ENCODE assay signal across 10 cellular contexts in the genomic region with DNA sequence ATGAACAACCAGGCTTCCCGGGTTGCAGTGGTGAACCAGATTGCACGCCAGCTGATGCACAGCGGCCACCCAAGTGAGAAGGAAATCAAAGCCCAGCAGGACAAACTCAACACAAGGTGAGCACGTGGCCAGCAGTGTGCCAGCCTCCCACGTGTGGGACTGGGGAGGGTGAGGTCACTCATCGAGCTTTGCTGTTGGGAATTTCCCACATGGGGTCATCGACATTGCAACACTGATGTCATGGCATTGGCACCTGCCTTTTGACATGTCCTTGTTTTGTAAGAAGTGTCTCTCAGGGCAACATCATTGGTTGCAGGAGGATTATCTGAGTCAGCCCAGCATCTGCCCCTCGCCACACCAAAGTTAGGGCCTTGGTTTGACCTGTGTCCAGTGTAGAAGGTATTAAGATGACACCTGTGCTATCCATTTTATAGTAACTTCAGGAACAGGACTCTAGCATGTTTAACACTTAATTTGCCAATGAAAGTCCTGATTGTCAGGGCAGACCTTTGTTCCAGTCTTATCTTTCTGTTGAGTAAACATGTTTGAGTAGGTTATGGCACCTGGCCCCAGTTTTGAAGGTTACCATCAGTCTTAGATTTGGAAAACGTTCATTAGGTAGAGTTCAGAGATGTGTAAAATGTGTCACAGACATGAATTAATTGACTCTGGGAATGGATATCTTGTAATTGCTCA.
A peak's percentile ranks its signal among the peaks of the same experiment; 100 is the strongest.
DNase-seq lines count a peak whose midpoint lies in the region; ATAC-seq, FAIRE-seq and TF ChIP-seq lines count a peak whose summit lies in the region.
"Had no signal": no experiment of that assay in that cellular context is flagged by ENCODE, and none has a peak within 500 bp of the region (broad histone marks: within the 10 kb centered on the region; RNA-seq: fewer than 3 reads in every experiment).

No MANE protein-coding gene starts in this region.

- H3K9me3 ChIP-seq in GM12878 (replicated peaks; ENCODE audit: control insufficient read depth, insufficient read depth, low read length) (no peaks in the 10 kb centered on the region; the same call in 2 of the 3 replicates), aorta (ENCODE audit: control insufficient read depth, low read length) (no peaks in the 10 kb centered on the region)

- H3K27me3 Mint-ChIP-seq in naive thymus-derived CD8-positive, alpha-beta T cell = no peaks in the 10 kb centered on the region
- H3K27me3 Mint-ChIP-seq: activated CD8-positive, alpha-beta memory T cell treated with anti-CD3 and anti-CD28 coated beads, Interleukin-2, amount 10 ng/mL, durations not matched to agents 7 days and 5 days had no signal

- H3K9ac ChIP-seq in GM12878 (ENCODE audit: control insufficient read depth, insufficient read depth, low read length) = no peak overlapping the region

- H3K4me3 ChIP-seq in GM12878 = no peak overlapping the region
- no peak overlapping the region for H3K4me3 ChIP-seq in aorta (ENCODE audit: low read length in 2 of 2)

- H3K9me3 Mint-ChIP-seq in naive thymus-derived CD8-positive, alpha-beta T cell = no peaks in the 10 kb centered on the region

- H3K4me3 Mint-ChIP-seq in naive thymus-derived CD8-positive, alpha-beta T cell = no peak overlapping the region
- H3K4me3 Mint-ChIP-seq: activated CD8-positive, alpha-beta memory T cell treated with anti-CD3 and anti-CD28 coated beads, Interleukin-2, amount 10 ng/mL, durations not matched to agents 7 days and 5 days had no signal

- FAIRE-seq in GM12878 (lab: Jason Lieb, UNC) = no peak

- intact Hi-C loops in GM12878 (cut with micrococcal nuclease; ENCODE audit: unreplicated experiment) = loop anchor here (10.0 kb wide), 1 partner anchor 525 kb away; no protein-coding TSS in a partner anchor
- intact Hi-C loops in left colon (cut with DNase I, micrococcal nuclease) = no loop called here
- intact Hi-C loops in aorta (cut with DNase I) = no loop called here

- TF ChIP-seq EP300 in GM12878 (IDR thresholded peaks at IDR 0.05; ENCODE audit: borderline replicate concordance in 1 of 2, control insufficient read depth in 1 of 2, low read depth in 2 of 2, low read length in 2 of 2) = 0 out of 4 replicates have a peak, but pooled peaks of 1 of the 2 experiments have one; percentile 26

- TF ChIP-seq CTCF in GM12878 (IDR thresholded peaks at IDR 0.05 in 2 of 3, conservative IDR thresholded peaks at IDR 0.05 in 1 of 3; ENCODE audit: control insufficient read depth in 2 of 3, extremely low read depth in 1 of 3, insufficient read depth in 1 of 3, low read depth in 3 of 3, low read length in 3 of 3) = no peak

- no TSS peak for BruUV-seq in GM12878 (replicated peaks; lab: Mats Ljungman, UMichigan)

- H3K36me3 Mint-ChIP-seq in naive thymus-derived CD8-positive, alpha-beta T cell = peaks cover 13 to 99% (median 36%) of the 10 kb centered on the region in 3 donors

- WGBS in GM12878 (ENCODE audit: insufficient coverage, insufficient replicate concordance, low lambda C conversion rate, missing lambda C conversion rate) = 45% methylated on average over 9 of the region's 9 CpGs
- 49 to 56% methylated on average over 9 of the region's 9 CpGs for WGBS in aorta, 2 donors

- no peaks in the 10 kb centered on the region; the same call in 1 of the 2 replicates for H4K20me1 ChIP-seq in GM12878 (ENCODE audit: control insufficient read depth, insufficient read depth)

- CTCF ChIA-PET in GM12878 (lab: Yijun Ruan, JAX) = interaction anchor here (0.6 kb wide), 1 partner anchor 525 kb away, joined by 3 read pairs; no protein-coding TSS in a partner anchor

- DNase-seq in stimulated activated CD4-positive, alpha-beta T cell treated with anti-CD3 and anti-CD28 coated beads, Interleukin-15, amount 100 ng/mL, for 48 hours (ENCODE audit: low read depth in 2 of 2) = peak; percentile 24 to 41
- DNase-seq in stimulated activated CD4-positive, alpha-beta T cell treated with anti-CD3 and anti-CD28 coated beads, Interleukin-4, amount 100 ng/mL, for 4 hours = no peak
- peak; percentile 40 for DNase-seq in GM12878 (ENCODE audit: low read depth, low spot score)
- DNase-seq in left colon = no peak
- peak; percentile 53 to 82 for DNase-seq in aorta
- DNase-seq in naive thymus-derived CD8-positive, alpha-beta T cell = no peak
- no peak for DNase-seq in retina
- DNase-seq in SK-N-DZ (ENCODE audit: low spot score) = no peak
- DNase-seq: activated CD8-positive, alpha-beta memory T cell treated with anti-CD3 and anti-CD28 coated beads, Interleukin-2, amount 10 ng/mL, durations not matched to agents 7 days and 5 days; NCI-H510A treated with DMSO at 0.1 percent for 48 hours had no signal

- H3K4me1 Mint-ChIP-seq in naive thymus-derived CD8-positive, alpha-beta T cell = peaks cover 22 to 28% (median 25%) of the 10 kb centered on the region in 4 donors

- H2AFZ ChIP-seq in GM12878 (ENCODE audit: control insufficient read depth, low read depth, low read length) = no peak overlapping the region

- ATAC-seq in GM12878 (peak; percentile 45), left colon (peak; percentile 68), aorta (ENCODE audit: low FRiP score) (peak; percentile 34)
- ATAC-seq in naive thymus-derived CD8-positive, alpha-beta T cell = no peak
- ATAC-seq: activated CD8-positive, alpha-beta memory T cell treated with anti-CD3 and anti-CD28 coated beads, Interleukin-2, amount 10 ng/mL, durations not matched to agents 7 days and 5 days had no signal

- in situ Hi-C loops in GM12878 (cut with MboI) = no loop called here

- POLR2A ChIA-PET in GM12878 (lab: Charles Lee) = no interaction called here
- POLR2A ChIA-PET in naive thymus-derived CD8-positive, alpha-beta T cell (lab: Charles Lee) = no interaction called here

- SMC1A ChIA-PET in GM12878 (lab: Charles Lee; ENCODE audit: uncharacterized antibody, unreplicated experiment) = interaction anchor here (1.2 to 6.4 kb wide), 4 partner anchors 9 to 53 kb away, joined by 3 to 86 read pairs (median 4); no protein-coding TSS in a partner anchor

- H3K27me3 ChIP-seq in GM12878 (replicated peaks in 1 of 2; ENCODE audit: control insufficient read depth in 2 of 2, insufficient read depth in 2 of 2, low read length in 1 of 2) (no peaks in the 10 kb centered on the region), aorta (ENCODE audit: control insufficient read depth in 1 of 2, insufficient read depth in 2 of 2, low read length in 1 of 2) (no peaks in the 10 kb centered on the region)

- no peak for TF ChIP-seq RAD21 in GM12878 (IDR thresholded peaks at IDR 0.05; ENCODE audit: insufficient read depth, low read depth, low read length)

- peak overlapping the region in 3 of 10 donors; percentile 51 to 69 (median 68) for H3K27ac Mint-ChIP-seq in naive thymus-derived CD8-positive, alpha-beta T cell
- H3K27ac Mint-ChIP-seq: activated CD8-positive, alpha-beta memory T cell treated with anti-CD3 and anti-CD28 coated beads, Interleukin-2, amount 10 ng/mL, durations not matched to agents 7 days and 5 days had no signal

- peaks cover 45 to 60% of the 10 kb centered on the region in 2 experiments for H3K36me3 ChIP-seq in GM12878 (ENCODE audit: control insufficient read depth in 2 of 2, insufficient read depth in 2 of 2, low read length in 1 of 2)
- peaks cover 0 to 26% of the 10 kb centered on the region in 2 donors for H3K36me3 ChIP-seq in aorta (ENCODE audit: control insufficient read depth in 1 of 2, insufficient read depth in 2 of 2, low read length in 1 of 2)

- RAD21 ChIA-PET in GM12878 (lab: Charles Lee; ENCODE audit: unreplicated experiment) = no interaction called here

- TF ChIP-seq POLR2A in GM12878 (IDR thresholded peaks at IDR 0.05; ENCODE audit: low read depth, low read length) = no peak

- no peak overlapping the region for H3K27ac ChIP-seq in GM12878 (ENCODE audit: control insufficient read depth, insufficient read depth)
- no peak overlapping the region for H3K27ac ChIP-seq in aorta (ENCODE audit: low read depth in 1 of 2, low read length in 2 of 2)

- peaks cover 9% of the 10 kb centered on the region for H3K79me2 ChIP-seq in GM12878 (ENCODE audit: control insufficient read depth, insufficient read depth, low read length)

- H3K4me2 ChIP-seq in GM12878 (ENCODE audit: control insufficient read depth, insufficient read depth) = no peak overlapping the region

- H3K4me1 ChIP-seq in GM12878 (ENCODE audit: control insufficient read depth, insufficient read depth, low read length) (peaks cover 18% of the 10 kb centered on the region), aorta (ENCODE audit: control insufficient read depth in 1 of 2, insufficient read depth in 2 of 2, low read length in 2 of 2) (no peaks in the 10 kb centered on the region)

TF ChIP-seq in GM12878, 131 proteins besides CTCF, POLR2A, EP300 and RAD21 (continues in another document):
- peak; percentile 56; the same call in 1 of the 2 replicates for TF ChIP-seq JUNB (IDR thresholded peaks at IDR 0.05)
- no peak for TF ChIP-seq MTA2 (IDR thresholded peaks at IDR 0.05; ENCODE audit: low read depth)
- TF ChIP-seq PAX8 (IDR thresholded peaks at IDR 0.05) = no peak
- TF ChIP-seq POLR2AphosphoS5 (IDR thresholded peaks at IDR 0.05; ENCODE audit: low read length) = 0 out of 2 replicates have a peak, but pooled peaks have one; percentile 13
- TF ChIP-seq, protein P1, sequence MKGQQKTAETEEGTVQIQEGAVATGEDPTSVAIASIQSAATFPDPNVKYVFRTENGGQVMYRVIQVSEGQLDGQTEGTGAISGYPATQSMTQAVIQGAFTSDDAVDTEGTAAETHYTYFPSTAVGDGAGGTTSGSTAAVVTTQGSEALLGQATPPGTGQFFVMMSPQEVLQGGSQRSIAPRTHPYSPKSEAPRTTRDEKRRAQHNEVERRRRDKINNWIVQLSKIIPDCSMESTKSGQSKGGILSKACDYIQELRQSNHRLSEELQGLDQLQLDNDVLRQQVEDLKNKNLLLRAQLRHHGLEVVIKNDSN (IDR thresholded peaks at IDR 0.05; ENCODE audit: borderline replicate concordance, extremely low read length, insufficient read depth, low read depth, low read length) = peak; percentile 67
- TF ChIP-seq NBN (IDR thresholded peaks at IDR 0.05) = no peak
- TF ChIP-seq ATF2 (IDR thresholded peaks at IDR 0.05; ENCODE audit: low read length) = peak; percentile 60; the same call in 1 of the 2 replicates
- TF ChIP-seq IKZF1 (conservative IDR thresholded peaks at IDR 0.05) = peak; percentile 38
- no peak for TF ChIP-seq NRF1 (conservative IDR thresholded peaks at IDR 0.05; ENCODE audit: low read depth, low read length)
- TF ChIP-seq BHLHE40 (IDR thresholded peaks at IDR 0.05; ENCODE audit: borderline replicate concordance in 1 of 2, low read depth in 2 of 2, low read length in 1 of 2) = peak in 1 of 2 experiments; percentile 87; a peak in 2 of 4 replicates

Comparison
In these comparisons a context has a peak if more than half of its experiments do, and no peak if none do; other contexts are left out.
1. DNase-seq: peak in stimulated activated CD4-positive, alpha-beta T cell treated with anti-CD3 and anti-CD28 coated beads, Interleukin-15, amount 100 ng/mL, for 48 hours (2 of 2), GM12878 (single experiment) and aorta (2 of 2); none in stimulated activated CD4-positive, alpha-beta T cell treated with anti-CD3 and anti-CD28 coated beads, Interleukin-4, amount 100 ng/mL, for 4 hours (0 of 2), left colon (0 of 2), naive thymus-derived CD8-positive, alpha-beta T cell (0 of 10), retina (single experiment) and SK-N-DZ (single experiment).
2. ATAC-seq: peak in GM12878 (single experiment), left colon (single experiment) and aorta (single experiment); none in naive thymus-derived CD8-positive, alpha-beta T cell (0 of 2).